In genomic region chr5:43634621-43635020, GRCh38 we compare ENCODE assay signal across 17 cellular contexts. TPM values are rescaled to one million over a fixed set of nuclear protein-coding genes. Genes with fewer than 3 reads are reported as not detected.
A peak's percentile ranks its signal among the peaks of the same experiment; 100 is the strongest.
DNase-seq lines count a peak whose midpoint lies in the region; TF ChIP-seq lines count a peak whose summit lies in the region.
"Had no signal": no experiment of that assay in that cellular context is flagged by ENCODE, and none has a peak within 500 bp of the region (broad histone marks: within the 10 kb centered on the region; RNA-seq: fewer than 3 reads in every experiment).

No MANE protein-coding gene starts in this region.

- no peak overlapping the region for H3K4me3 Mint-ChIP-seq in glutamatergic neuron (ENCODE audit: unreplicated experiment)
- H3K4me3 Mint-ChIP-seq: IgD-negative memory B cell had no signal

- H3K36me3 Mint-ChIP-seq in glutamatergic neuron (ENCODE audit: unreplicated experiment), result no peaks in the 10 kb centered on the region

- H3K27ac Mint-ChIP-seq in glutamatergic neuron (ENCODE audit: unreplicated experiment), result no peak overlapping the region

- peak overlapping the region; percentile 42 for H3K27ac ChIP-seq in angular gyrus (ENCODE audit: low read depth, low read length)
- peak overlapping the region; percentile 36 for H3K27ac ChIP-seq in temporal lobe (ENCODE audit: low read depth, low read length)
- H3K27ac ChIP-seq: 22Rv1, SJSA1 had no signal

- peaks cover 10% of the 10 kb centered on the region for H3K9me3 Mint-ChIP-seq in glutamatergic neuron (ENCODE audit: unreplicated experiment)
- H3K9me3 Mint-ChIP-seq: IgD-negative memory B cell had no signal

- no peak for TF ChIP-seq CTCF in glutamatergic neuron (IDR thresholded peaks at IDR 0.05; ENCODE audit: partially characterized antibody, unreplicated experiment)

- H3K4me1 Mint-ChIP-seq in glutamatergic neuron (ENCODE audit: low read depth, unreplicated experiment), result peaks cover 35% of the 10 kb centered on the region

- DNase-seq in SIG-M5 treated with dmso at 0.1 percent for 504 hours (lab: John Stamatoyannopoulos, UW; ENCODE audit: unreplicated experiment) (peak; percentile 32), SIG-M5 (lab: John Stamatoyannopoulos, UW) (no peak), NOMO-1 treated with dmso at 0.1 percent for 144 hours (lab: John Stamatoyannopoulos, UW; ENCODE audit: unreplicated experiment) (peak; percentile 55), NCI-H526 treated with DMSO at 0.1 percent for 48 hours (lab: John Stamatoyannopoulos, UW) (no peak), glutamatergic neuron (no peak), NCI-H146 (lab: John Stamatoyannopoulos, UW) (no peak)
- DNase-seq: C1 segment of cervical spinal cord, GF-D8, NCI-H1048, NCI-H2081 treated with DMSO at 0.1 percent for 48 hours, NCI-H510A, RPMI8226 had no signal

- peaks cover 7% of the 10 kb centered on the region for H3K27me3 Mint-ChIP-seq in glutamatergic neuron (ENCODE audit: unreplicated experiment)
- H3K27me3 Mint-ChIP-seq: IgD-negative memory B cell had no signal

RNA-seq across cellular contexts. Expression of gene NNT, which starts 31.6 kb away (rescaled TPM):
- total RNA-seq in temporal lobe (143 TPM), glutamatergic neuron (ENCODE audit: unreplicated experiment) (152 TPM)

Comparison
In these comparisons a context has a peak if more than half of its experiments do, and no peak if none do; other contexts are left out.
1. DNase-seq: peak in SIG-M5 treated with dmso at 0.1 percent for 504 hours (single experiment) and NOMO-1 treated with dmso at 0.1 percent for 144 hours (single experiment); none in SIG-M5 (single experiment), NCI-H526 treated with DMSO at 0.1 percent for 48 hours (single experiment), glutamatergic neuron (single experiment) and NCI-H146 (single experiment).